ENCODE assay signal across 17 cellular contexts in the genomic region with DNA sequence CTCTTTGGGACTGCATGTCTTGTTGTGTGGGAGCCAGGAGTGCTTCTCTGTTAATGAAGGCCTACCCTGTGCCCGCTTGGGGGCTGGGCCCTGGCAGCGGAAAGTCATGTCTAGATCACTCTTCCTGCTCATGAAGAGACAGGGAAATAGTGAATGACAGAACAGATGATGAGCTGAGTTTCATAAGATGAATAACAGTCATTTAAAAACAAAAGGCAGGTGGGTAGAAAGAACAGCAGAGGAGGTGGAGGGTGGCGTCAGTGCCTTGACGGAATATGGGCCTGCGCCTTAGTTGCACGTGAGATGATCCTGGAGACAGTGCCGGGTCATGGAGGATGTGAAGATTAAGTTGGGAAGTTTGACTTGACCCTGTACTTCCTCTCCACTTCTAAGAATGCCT.
A peak's percentile ranks its signal among the peaks of the same experiment; 100 is the strongest.
DNase-seq lines count a peak whose midpoint lies in the region; ATAC-seq and TF ChIP-seq lines count a peak whose summit lies in the region.
"Had no signal": no experiment of that assay in that cellular context is flagged by ENCODE, and none has a peak within 500 bp of the region (broad histone marks: within the 10 kb centered on the region; RNA-seq: fewer than 3 reads in every experiment).

No MANE protein-coding gene starts in this region.

- H3K4me3 ChIP-seq in GM23338, result no peak overlapping the region
- no peak overlapping the region for H3K4me3 ChIP-seq in tibial artery
- H3K4me3 ChIP-seq: dorsolateral prefrontal cortex, esophagus squamous epithelium had no signal

- H3K4me1 Mint-ChIP-seq in CD14-positive monocyte, result peaks cover 54% of the 10 kb centered on the region
- H3K4me1 Mint-ChIP-seq in GM23338, result peaks cover 64% of the 10 kb centered on the region
- peaks cover 49% of the 10 kb centered on the region for H3K4me1 Mint-ChIP-seq in endothelial cell (ENCODE audit: unreplicated experiment)

- no peak overlapping the region for H3K27ac ChIP-seq in GM23338 (ENCODE audit: low read depth)
- no peak overlapping the region for H3K27ac ChIP-seq in tibial artery
- H3K27ac ChIP-seq: dorsolateral prefrontal cortex, esophagus squamous epithelium had no signal

- H3K4me3 Mint-ChIP-seq in CD14-positive monocyte, result no peak overlapping the region
- H3K4me3 Mint-ChIP-seq in GM23338, result no peak overlapping the region
- H3K4me3 Mint-ChIP-seq in endothelial cell (ENCODE audit: unreplicated experiment), result no peak overlapping the region

- peaks cover 100% of the 10 kb centered on the region for H3K79me2 ChIP-seq in GM23338 (replicated peaks; ENCODE audit: insufficient read depth)

- H3K27me3 Mint-ChIP-seq in CD14-positive monocyte (ENCODE audit: low read depth in 3 of 3) (no peaks in the 10 kb centered on the region), GM23338 (ENCODE audit: insufficient read depth, low read depth, poor library complexity) (peaks cover 10% of the 10 kb centered on the region), endothelial cell (ENCODE audit: unreplicated experiment) (peaks cover 15% of the 10 kb centered on the region)

- peaks cover 6% of the 10 kb centered on the region for H3K9me2 ChIP-seq in GM23338 (ENCODE audit: insufficient read depth)
- H3K9me2 ChIP-seq: SK-N-SH had no signal

- intact Hi-C loops in CD14-positive monocyte (cut with micrococcal nuclease), result loop anchor here in 1 of 2 donors (5.0 kb wide), 1 partner anchor 35 kb away; no protein-coding TSS in a partner anchor
- intact Hi-C loops in tibial artery (cut with DNase I; ENCODE audit: low total_unique reads), result no loop called here

- H2AFZ ChIP-seq in GM23338, result no peak overlapping the region

- TF ChIP-seq CTCF in CD14-positive monocyte (IDR thresholded peaks at IDR 0.05), result no peak
- no peak for TF ChIP-seq CTCF in GM23338 (conservative IDR thresholded peaks at IDR 0.05; ENCODE audit: low read depth in 2 of 2)
- TF ChIP-seq CTCF in endothelial cell (IDR thresholded peaks at IDR 0.05; ENCODE audit: unreplicated experiment), result no peak
- TF ChIP-seq CTCF in tibial artery (IDR thresholded peaks at IDR 0.05), result no peak

- H3K36me3 ChIP-seq in GM23338 (ENCODE audit: insufficient read depth), result no peaks in the 10 kb centered on the region
- H3K36me3 ChIP-seq in tibial artery, result no peaks in the 10 kb centered on the region
- H3K36me3 ChIP-seq: esophagus squamous epithelium had no signal

- peaks cover 30% of the 10 kb centered on the region for H4K20me1 ChIP-seq in GM23338 (replicated peaks; ENCODE audit: insufficient read depth)

- H3K9me3 Mint-ChIP-seq in CD14-positive monocyte, result peaks cover 0 to 3% (median 0%) of the 10 kb centered on the region in 7 donors
- no peaks in the 10 kb centered on the region; the same call in 2 of the 3 replicates for H3K9me3 Mint-ChIP-seq in GM23338
- H3K9me3 Mint-ChIP-seq in endothelial cell (ENCODE audit: unreplicated experiment), result no peaks in the 10 kb centered on the region

- DNase-seq in CD14-positive monocyte (ENCODE audit: low spot score) (no peak), GM23338 (ENCODE audit: low spot score) (no peak), NK-92 (lab: John Stamatoyannopoulos, UW; ENCODE audit: unreplicated experiment) (no peak), endothelial cell (ENCODE audit: low spot score) (no peak), tibial artery (no peak)
- DNase-seq in activated naive CD4-positive, alpha-beta T cell treated with anti-CD3 and anti-CD28 coated beads, Interleukin-2, amount 50 U/mL, for 16 hours, result peak; percentile 58
- peak in 2 of 3 donors; percentile 13 to 22 for DNase-seq in stimulated activated CD4-positive, alpha-beta T cell treated with anti-CD3 and anti-CD28 coated beads, Interleukin-12 subunit alpha, Interleukin-12 subunit beta, amount 100 ng/mL, for 48 hours (ENCODE audit: low read depth in 2 of 3, low spot score in 1 of 3)
- DNase-seq: activated CD8-positive, alpha-beta memory T cell treated with anti-CD3 and anti-CD28 coated beads, Interleukin-2, amount 50 U/mL, for 4 hours; AML-193; dorsolateral prefrontal cortex; esophagus squamous epithelium; glutamatergic neuron; MV-4-11; NCI-H2029 treated with DMSO at 0.1 percent for 48 hours; NCI-H526; SK-N-SH had no signal

- peak overlapping the region in 6 of 7 donors; percentile 8 to 71 (median 48) for H3K27ac Mint-ChIP-seq in CD14-positive monocyte
- H3K27ac Mint-ChIP-seq in GM23338, result no peak overlapping the region
- H3K27ac Mint-ChIP-seq in endothelial cell (ENCODE audit: unreplicated experiment), result no peak overlapping the region

- H3K4me1 ChIP-seq in GM23338 (ENCODE audit: insufficient read depth) (peaks cover 36% of the 10 kb centered on the region), tibial artery (peaks cover 0 to 65% (median 19%) of the 10 kb centered on the region in 4 donors)

- no peaks in the 10 kb centered on the region for H3K9me3 ChIP-seq in tibial artery
- H3K9me3 ChIP-seq: esophagus squamous epithelium, SK-N-SH had no signal

- H3F3A ChIP-seq in GM23338 (replicated peaks; ENCODE audit: low read depth), result no peaks in the 10 kb centered on the region

- H3K36me3 Mint-ChIP-seq in CD14-positive monocyte, result peaks cover 0 to 2% of the 10 kb centered on the region in 2 donors
- H3K36me3 Mint-ChIP-seq in GM23338 (ENCODE audit: low read depth), result no peaks in the 10 kb centered on the region; the same call in 2 of the 3 replicates
- H3K36me3 Mint-ChIP-seq in endothelial cell (ENCODE audit: low read depth, unreplicated experiment), result peaks cover 6% of the 10 kb centered on the region

- ATAC-seq in GM23338, result no peak
- ATAC-seq: sciatic nerve had no signal

- H3K27me3 ChIP-seq in GM23338 (ENCODE audit: insufficient read depth), result no peaks in the 10 kb centered on the region
- H3K27me3 ChIP-seq in tibial artery, result no peaks in the 10 kb centered on the region
- H3K27me3 ChIP-seq: dorsolateral prefrontal cortex, esophagus squamous epithelium had no signal

- H3K4me2 ChIP-seq in GM23338, result peak overlapping the region; percentile 45; the same call in 1 of the 2 replicates
- H3K4me2 ChIP-seq: SK-N-SH had no signal

TF ChIP-seq in GM23338, 12 proteins besides CTCF, POLR2A, EP300 and RAD21 (continues in another document):
- TF ChIP-seq JUNB (IDR thresholded peaks at IDR 0.05; ENCODE audit: unreplicated experiment) (no peak), STAT1 (IDR thresholded peaks at IDR 0.05; ENCODE audit: unreplicated experiment) (no peak), CREB1 (CRISPR knock-in tag; IDR thresholded peaks at IDR 0.05; ENCODE audit: low read depth) (no peak), EZH2 (IDR thresholded peaks at IDR 0.05; ENCODE audit: low read depth, unreplicated experiment) (no peak), NANOG (IDR thresholded peaks at IDR 0.05; ENCODE audit: borderline replicate concordance) (no peak), ZNF331 (CRISPR knock-in tag; IDR thresholded peaks at IDR 0.05; ENCODE audit: low read depth) (no peak), ZNF114 (CRISPR knock-in tag; IDR thresholded peaks at IDR 0.05) (no peak), POLR2AphosphoS5 (IDR thresholded peaks at IDR 0.05; ENCODE audit: low read depth) (no peak), EZH2phosphoT487 (IDR thresholded peaks at IDR 0.05; ENCODE audit: unreplicated experiment) (no peak)
- TF ChIP-seq, protein P1, sequence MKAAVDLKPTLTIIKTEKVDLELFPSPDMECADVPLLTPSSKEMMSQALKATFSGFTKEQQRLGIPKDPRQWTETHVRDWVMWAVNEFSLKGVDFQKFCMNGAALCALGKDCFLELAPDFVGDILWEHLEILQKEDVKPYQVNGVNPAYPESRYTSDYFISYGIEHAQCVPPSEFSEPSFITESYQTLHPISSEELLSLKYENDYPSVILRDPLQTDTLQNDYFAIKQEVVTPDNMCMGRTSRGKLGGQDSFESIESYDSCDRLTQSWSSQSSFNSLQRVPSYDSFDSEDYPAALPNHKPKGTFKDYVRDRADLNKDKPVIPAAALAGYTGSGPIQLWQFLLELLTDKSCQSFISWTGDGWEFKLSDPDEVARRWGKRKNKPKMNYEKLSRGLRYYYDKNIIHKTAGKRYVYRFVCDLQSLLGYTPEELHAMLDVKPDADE (IDR thresholded peaks at IDR 0.05), result no peak
- TF ChIP-seq, protein P2, sequence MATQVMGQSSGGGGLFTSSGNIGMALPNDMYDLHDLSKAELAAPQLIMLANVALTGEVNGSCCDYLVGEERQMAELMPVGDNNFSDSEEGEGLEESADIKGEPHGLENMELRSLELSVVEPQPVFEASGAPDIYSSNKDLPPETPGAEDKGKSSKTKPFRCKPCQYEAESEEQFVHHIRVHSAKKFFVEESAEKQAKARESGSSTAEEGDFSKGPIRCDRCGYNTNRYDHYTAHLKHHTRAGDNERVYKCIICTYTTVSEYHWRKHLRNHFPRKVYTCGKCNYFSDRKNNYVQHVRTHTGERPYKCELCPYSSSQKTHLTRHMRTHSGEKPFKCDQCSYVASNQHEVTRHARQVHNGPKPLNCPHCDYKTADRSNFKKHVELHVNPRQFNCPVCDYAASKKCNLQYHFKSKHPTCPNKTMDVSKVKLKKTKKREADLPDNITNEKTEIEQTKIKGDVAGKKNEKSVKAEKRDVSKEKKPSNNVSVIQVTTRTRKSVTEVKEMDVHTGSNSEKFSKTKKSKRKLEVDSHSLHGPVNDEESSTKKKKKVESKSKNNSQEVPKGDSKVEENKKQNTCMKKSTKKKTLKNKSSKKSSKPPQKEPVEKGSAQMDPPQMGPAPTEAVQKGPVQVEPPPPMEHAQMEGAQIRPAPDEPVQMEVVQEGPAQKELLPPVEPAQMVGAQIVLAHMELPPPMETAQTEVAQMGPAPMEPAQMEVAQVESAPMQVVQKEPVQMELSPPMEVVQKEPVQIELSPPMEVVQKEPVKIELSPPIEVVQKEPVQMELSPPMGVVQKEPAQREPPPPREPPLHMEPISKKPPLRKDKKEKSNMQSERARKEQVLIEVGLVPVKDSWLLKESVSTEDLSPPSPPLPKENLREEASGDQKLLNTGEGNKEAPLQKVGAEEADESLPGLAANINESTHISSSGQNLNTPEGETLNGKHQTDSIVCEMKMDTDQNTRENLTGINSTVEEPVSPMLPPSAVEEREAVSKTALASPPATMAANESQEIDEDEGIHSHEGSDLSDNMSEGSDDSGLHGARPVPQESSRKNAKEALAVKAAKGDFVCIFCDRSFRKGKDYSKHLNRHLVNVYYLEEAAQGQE (IDR thresholded peaks at IDR 0.05; ENCODE audit: unreplicated experiment), result no peak

Comparison
In these comparisons a context has a peak if more than half of its experiments do, and no peak if none do; other contexts are left out.
1. DNase-seq: peak in activated naive CD4-positive, alpha-beta T cell treated with anti-CD3 and anti-CD28 coated beads, Interleukin-2, amount 50 U/mL, for 16 hours (single experiment) and stimulated activated CD4-positive, alpha-beta T cell treated with anti-CD3 and anti-CD28 coated beads, Interleukin-12 subunit alpha, Interleukin-12 subunit beta, amount 100 ng/mL, for 48 hours (2 of 3); none in CD14-positive monocyte (single experiment), GM23338 (single experiment), NK-92 (single experiment), endothelial cell (single experiment) and tibial artery (0 of 2).
2. H3K27ac Mint-ChIP-seq: peak in CD14-positive monocyte (6 of 7); none in GM23338 (single experiment) and endothelial cell (single experiment).